16 cellular contexts compared by ENCODE assay signal in the genomic region with DNA sequence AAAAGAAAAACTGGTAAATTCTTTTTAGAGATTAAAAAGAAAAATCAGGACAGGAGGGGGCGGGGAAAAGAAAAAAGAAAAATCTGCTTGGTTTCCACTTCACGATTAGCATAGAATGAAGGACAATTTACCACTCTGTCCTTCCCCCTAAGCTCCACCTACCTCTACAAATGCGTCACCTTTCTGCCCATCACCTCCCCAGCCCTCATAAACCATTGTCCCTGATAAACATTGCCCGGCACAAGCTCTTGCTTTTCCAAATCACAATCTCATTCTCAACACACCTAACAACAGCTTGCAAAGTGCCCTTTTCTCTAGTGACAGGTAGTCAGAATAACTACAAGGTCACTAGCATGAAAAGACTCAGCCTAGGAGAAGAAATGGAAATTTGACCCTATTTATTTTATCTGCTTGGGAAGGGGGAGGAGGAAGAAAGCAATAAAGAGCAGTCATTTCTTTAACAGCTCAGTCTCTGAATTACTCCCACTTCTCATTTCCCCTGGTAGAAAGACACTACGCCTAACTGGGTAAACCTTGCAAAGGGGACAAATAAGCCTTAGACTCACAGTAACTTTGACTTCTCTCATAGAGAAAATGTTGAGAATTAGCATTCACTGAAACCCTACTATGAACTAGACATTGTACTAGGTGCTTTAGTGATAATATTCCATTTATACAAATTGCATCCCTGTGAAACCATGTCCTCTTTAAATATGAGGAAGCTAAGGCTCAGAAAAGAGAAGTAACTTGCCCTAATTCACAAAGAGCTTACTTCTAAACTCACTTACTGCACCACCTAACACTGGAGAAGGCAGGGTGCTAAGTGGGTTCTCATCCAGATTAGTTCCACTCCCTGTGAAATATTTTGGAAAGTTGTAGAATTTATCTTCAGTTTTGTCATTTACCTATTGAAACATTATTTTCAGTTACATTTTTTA.
A peak's percentile ranks its signal among the peaks of the same experiment; 100 is the strongest.
DNase-seq lines count a peak whose midpoint lies in the region; ATAC-seq, FAIRE-seq and TF ChIP-seq lines count a peak whose summit lies in the region.
"Had no signal": no experiment of that assay in that cellular context is flagged by ENCODE, and none has a peak within 500 bp of the region (broad histone marks: within the 10 kb centered on the region; RNA-seq: fewer than 3 reads in every experiment).

No MANE protein-coding gene starts in this region.

- no peaks in the 10 kb centered on the region for H3K36me3 Mint-ChIP-seq in neural crest cell (ENCODE audit: low read depth)
- H3K36me3 Mint-ChIP-seq in activated CD4-positive, alpha-beta T cell treated with anti-CD3 and anti-CD28 coated beads for 36 hours (ENCODE audit: low read depth) = no peaks in the 10 kb centered on the region
- H3K36me3 Mint-ChIP-seq: activated naive CD8-positive, alpha-beta T cell had no signal

- H3K4me1 Mint-ChIP-seq in neural crest cell = peaks cover 12% of the 10 kb centered on the region
- H3K4me1 Mint-ChIP-seq in activated CD4-positive, alpha-beta T cell treated with anti-CD3 and anti-CD28 coated beads for 36 hours = peaks cover 20% of the 10 kb centered on the region

- CTCF ChIA-PET in GM12878 (lab: Yijun Ruan, JAX) = no interaction called here
- CTCF ChIA-PET in activated CD4-positive, alpha-beta T cell treated with anti-CD3 and anti-CD28 coated beads for 36 hours (lab: Charles Lee) = interaction anchor here (1.1 kb wide), 1 partner anchor 15 kb away, joined by 3 read pairs; no protein-coding TSS in a partner anchor
- CTCF ChIA-PET in OCI-LY7 (lab: Charles Lee; ENCODE audit: unreplicated experiment) = no interaction called here

- 17% methylated on average over 5 of the region's 5 CpGs for WGBS in GM12878 (ENCODE audit: insufficient coverage, insufficient replicate concordance, low lambda C conversion rate, missing lambda C conversion rate)

- H3K79me2 ChIP-seq in GM12878 (ENCODE audit: control insufficient read depth, insufficient read depth, low read length) (no peaks in the 10 kb centered on the region), OCI-LY7 (ENCODE audit: insufficient read depth, low read depth, low read length) (no peaks in the 10 kb centered on the region)

- no peaks in the 10 kb centered on the region for H3K27me3 Mint-ChIP-seq in neural crest cell (ENCODE audit: low read depth)
- H3K27me3 Mint-ChIP-seq in activated CD4-positive, alpha-beta T cell treated with anti-CD3 and anti-CD28 coated beads for 36 hours = peaks cover 5% of the 10 kb centered on the region
- H3K27me3 Mint-ChIP-seq: activated naive CD8-positive, alpha-beta T cell had no signal

- BruUV-seq in GM12878 (replicated peaks; lab: Mats Ljungman, UMichigan) = no TSS peak
- BruUV-seq in OCI-LY7 (replicated peaks; lab: Mats Ljungman, UMichigan) = no TSS peak

- no peak overlapping the region for H3K9ac ChIP-seq in GM12878 (ENCODE audit: control insufficient read depth, insufficient read depth, low read length)

- H3K27ac Mint-ChIP-seq in neural crest cell (ENCODE audit: unreplicated experiment) = peak overlapping the region; percentile 16
- H3K27ac Mint-ChIP-seq in activated CD4-positive, alpha-beta T cell treated with anti-CD3 and anti-CD28 coated beads for 36 hours = no peak overlapping the region
- H3K27ac Mint-ChIP-seq: activated naive CD8-positive, alpha-beta T cell had no signal

- no peak for TF ChIP-seq POLR2A in GM12878 (IDR thresholded peaks at IDR 0.05; ENCODE audit: low read depth, low read length)

- no peaks in the 10 kb centered on the region for H3K9me3 ChIP-seq in GM12878 (replicated peaks; ENCODE audit: control insufficient read depth, insufficient read depth, low read length)
- no peaks in the 10 kb centered on the region for H3K9me3 ChIP-seq in OCI-LY7 (ENCODE audit: low read length)
- H3K9me3 ChIP-seq: gastroesophageal sphincter, SJCRH30 had no signal

- no peaks in the 10 kb centered on the region for H3K4me1 ChIP-seq in GM12878 (ENCODE audit: control insufficient read depth, insufficient read depth, low read length)
- no peaks in the 10 kb centered on the region for H3K4me1 ChIP-seq in OCI-LY7 (ENCODE audit: insufficient read depth, low read length, poor library complexity, severe bottlenecking)
- H3K4me1 ChIP-seq: gastroesophageal sphincter had no signal

- H3K27me3 ChIP-seq in GM12878 (replicated peaks in 1 of 2; ENCODE audit: control insufficient read depth in 2 of 2, insufficient read depth in 2 of 2, low read length in 1 of 2) = no peaks in the 10 kb centered on the region; a peak in 1 of 4 replicates
- H3K27me3 ChIP-seq: gastroesophageal sphincter, SJCRH30 had no signal

- FAIRE-seq in GM12878 (lab: Jason Lieb, UNC) (no peak), D721Med (lab: Jason Lieb, UNC) (no peak)

- TF ChIP-seq CTCF in GM12878 (IDR thresholded peaks at IDR 0.05 in 2 of 3, conservative IDR thresholded peaks at IDR 0.05 in 1 of 3; ENCODE audit: control insufficient read depth in 2 of 3, extremely low read depth in 1 of 3, insufficient read depth in 1 of 3, low read depth in 3 of 3, low read length in 3 of 3) (no peak), neural crest cell (conservative IDR thresholded peaks at IDR 0.05) (no peak), OCI-LY7 (conservative IDR thresholded peaks at IDR 0.05; ENCODE audit: low read length) (no peak), D721Med (IDR thresholded peaks at IDR 0.05; ENCODE audit: insufficient read depth, missing control alignments) (no peak)

- SMC1A ChIA-PET in GM12878 (lab: Charles Lee; ENCODE audit: uncharacterized antibody, unreplicated experiment) = interaction anchor here (0.5 kb wide), 1 partner anchor 182 kb away, joined by 3 read pairs; no protein-coding TSS in a partner anchor

- no peak overlapping the region for H3K4me3 Mint-ChIP-seq in neural crest cell
- H3K4me3 Mint-ChIP-seq in activated CD4-positive, alpha-beta T cell treated with anti-CD3 and anti-CD28 coated beads for 36 hours = no peak overlapping the region

- in situ Hi-C loops in GM12878 (cut with MboI) = no loop called here

- H3K36me3 ChIP-seq in GM12878 (ENCODE audit: control insufficient read depth in 2 of 2, insufficient read depth in 2 of 2, low read length in 1 of 2) (no peaks in the 10 kb centered on the region), OCI-LY7 (ENCODE audit: insufficient read depth, low read length) (no peaks in the 10 kb centered on the region)
- H3K36me3 ChIP-seq: gastroesophageal sphincter, SJCRH30 had no signal

- H2AFZ ChIP-seq in GM12878 (ENCODE audit: control insufficient read depth, low read depth, low read length) (no peak overlapping the region), OCI-LY7 (ENCODE audit: low read length) (no peak overlapping the region)

- POLR2A ChIA-PET in GM12878 (lab: Charles Lee) = no interaction called here
- POLR2A ChIA-PET in activated CD4-positive, alpha-beta T cell treated with anti-CD3 and anti-CD28 coated beads for 36 hours (lab: Charles Lee) = interaction anchor here (0.5 kb wide), 1 partner anchor 20 kb away, joined by 6 read pairs; no protein-coding TSS in a partner anchor
- POLR2A ChIA-PET in OCI-LY7 (lab: Charles Lee) = interaction anchor here (0.7 to 1.1 kb wide), 2 partner anchors 16 to 51 kb away, joined by 4 to 5 read pairs; no protein-coding TSS in a partner anchor

- no peaks in the 10 kb centered on the region for H3K9me2 ChIP-seq in OCI-LY7 (ENCODE audit: insufficient read depth, low read length)

- no peak for TF ChIP-seq EP300 in GM12878 (IDR thresholded peaks at IDR 0.05; ENCODE audit: borderline replicate concordance in 1 of 2, control insufficient read depth in 1 of 2, low read depth in 2 of 2, low read length in 2 of 2)

- TF ChIP-seq RAD21 in GM12878 (IDR thresholded peaks at IDR 0.05; ENCODE audit: insufficient read depth, low read depth, low read length) = no peak

- intact Hi-C loops in GM12878 (cut with micrococcal nuclease; ENCODE audit: unreplicated experiment) = no loop called here
- intact Hi-C loops in activated CD4-positive, alpha-beta T cell treated with anti-CD3 and anti-CD28 coated beads for 36 hours (cut with DNase I, micrococcal nuclease) = no loop called here
- intact Hi-C loops in OCI-LY7 (cut with micrococcal nuclease; ENCODE audit: unreplicated experiment) = no loop called here

- H3K4me2 ChIP-seq in GM12878 (ENCODE audit: control insufficient read depth, insufficient read depth) = no peak overlapping the region
- H3K4me2 ChIP-seq in OCI-LY7 (ENCODE audit: low read length) = no peak overlapping the region

- H3K9me3 Mint-ChIP-seq in neural crest cell = no peaks in the 10 kb centered on the region
- H3K9me3 Mint-ChIP-seq in activated CD4-positive, alpha-beta T cell treated with anti-CD3 and anti-CD28 coated beads for 36 hours (ENCODE audit: low read depth) = peaks cover 5% of the 10 kb centered on the region

- H3K27ac ChIP-seq in GM12878 (ENCODE audit: control insufficient read depth, insufficient read depth) = no peak overlapping the region
- no peak overlapping the region for H3K27ac ChIP-seq in OCI-LY7 (ENCODE audit: low read depth, low read length, poor library complexity, severe bottlenecking)
- H3K27ac ChIP-seq: C4-2B, gastroesophageal sphincter, SJCRH30 had no signal

- RAD21 ChIA-PET in GM12878 (lab: Charles Lee; ENCODE audit: unreplicated experiment) = no interaction called here

- H4K20me1 ChIP-seq in GM12878 (ENCODE audit: control insufficient read depth, insufficient read depth) = no peaks in the 10 kb centered on the region
- no peaks in the 10 kb centered on the region for H4K20me1 ChIP-seq in OCI-LY7 (ENCODE audit: insufficient read depth, low read length)

- DNase-seq in GF-D8 (lab: John Stamatoyannopoulos, UW) (peak; percentile 88), NAMALWA (ENCODE audit: low spot score) (peak; percentile 6), GM12878 (ENCODE audit: low read depth, low spot score) (no peak), neural crest cell (ENCODE audit: low read depth, low spot score) (no peak), NCI-H2196 (lab: John Stamatoyannopoulos, UW; ENCODE audit: unreplicated experiment) (no peak), OCI-LY7 (ENCODE audit: low spot score) (no peak), D721Med (ENCODE audit: insufficient read length, low spot score) (no peak)
- no peak for DNase-seq in activated CD4-positive, alpha-beta T cell treated with anti-CD3 and anti-CD28 coated beads for 36 hours
- DNase-seq: activated CD4-positive, alpha-beta T cell treated with anti-CD3 and anti-CD28 coated beads, Interleukin-2, amount 50 U/mL, for 4 hours; cortex of kidney; NCI-H2029 treated with DMSO at 0.1 percent for 48 hours; SJCRH30 had no signal

- H3K4me3 ChIP-seq in GM12878 (no peak overlapping the region), OCI-LY7 (ENCODE audit: low read depth, low read length, poor library complexity, severe bottlenecking) (no peak overlapping the region)
- H3K4me3 ChIP-seq: gastroesophageal sphincter, lung, SJCRH30 had no signal

- ATAC-seq in GM12878 = peak; percentile 33; the same call in 2 of the 3 replicates
- ATAC-seq in activated CD4-positive, alpha-beta T cell treated with anti-CD3 and anti-CD28 coated beads for 36 hours = no peak
- ATAC-seq: gastroesophageal sphincter had no signal

TF ChIP-seq in GM12878, 131 proteins besides CTCF, POLR2A, EP300 and RAD21:
- TF ChIP-seq SPI1 (IDR thresholded peaks at IDR 0.05; ENCODE audit: borderline replicate concordance, insufficient read depth, low read depth, low read length) = 0 out of 2 replicates have a peak, but pooled peaks have one; percentile 36
- TF ChIP-seq MYB (IDR thresholded peaks at IDR 0.05; ENCODE audit: borderline replicate concordance, low read depth, low read length) = no peak
- no peak for TF ChIP-seq ZBED1 (IDR thresholded peaks at IDR 0.05; ENCODE audit: borderline replicate concordance)

Comparison
In these comparisons a context has a peak if more than half of its experiments do, and no peak if none do; other contexts are left out.
1. DNase-seq: peak in GF-D8 (single experiment) and NAMALWA (single experiment); none in GM12878 (single experiment), neural crest cell (single experiment), NCI-H2196 (single experiment), activated CD4-positive, alpha-beta T cell treated with anti-CD3 and anti-CD28 coated beads for 36 hours (single experiment), OCI-LY7 (single experiment) and D721Med (single experiment).